26 cellular contexts compared by ENCODE assay signal in the genomic region with DNA sequence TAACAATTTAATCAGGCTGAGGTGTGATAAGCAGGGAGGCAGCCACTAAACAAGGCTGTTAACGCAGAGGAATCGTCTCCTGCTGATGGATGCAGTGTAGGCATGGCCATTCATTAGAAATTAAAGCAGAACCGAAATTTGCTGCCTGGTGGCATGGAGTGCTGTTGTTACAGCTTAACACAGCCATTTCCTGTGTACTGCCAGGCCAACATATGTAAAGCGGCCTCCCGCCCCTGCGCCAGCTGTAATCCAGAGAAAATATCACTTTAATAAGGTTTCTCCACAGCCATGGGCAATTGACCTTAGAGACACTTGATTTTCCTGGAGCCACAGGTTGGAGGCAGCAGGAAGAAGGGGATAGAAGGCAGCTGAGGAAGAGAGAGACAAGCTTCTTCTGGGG.
DNase-seq lines count a peak whose midpoint lies in the region; ATAC-seq, FAIRE-seq and TF ChIP-seq lines count a peak whose summit lies in the region.
"Had no signal": no experiment of that assay in that cellular context is flagged by ENCODE, and none has a peak within 500 bp of the region (broad histone marks: within the 10 kb centered on the region; RNA-seq: fewer than 3 reads in every experiment).

No MANE protein-coding gene starts in this region.

- H3K4me1 ChIP-seq in left ventricle myocardium inferior = peaks cover 10% of the 10 kb centered on the region
- H3K4me1 ChIP-seq in HepG2 (ENCODE audit: insufficient read depth, low read length) = no peaks in the 10 kb centered on the region
- H3K4me1 ChIP-seq in HAP-1 = no peaks in the 10 kb centered on the region
- H3K4me1 ChIP-seq: Peyer's patch, prostate gland, stomach, tibial nerve had no signal

- H3K36me3 ChIP-seq in left ventricle myocardium inferior (no peaks in the 10 kb centered on the region), HepG2 (replicated peaks in 1 of 2; ENCODE audit: control insufficient read depth in 1 of 2, insufficient read depth in 2 of 2, low read length in 2 of 2) (no peaks in the 10 kb centered on the region), HAP-1 (replicated peaks) (no peaks in the 10 kb centered on the region)
- H3K36me3 ChIP-seq: cardiac muscle cell, Peyer's patch, prostate gland, stomach, tibial nerve had no signal

- TF ChIP-seq CTCF in left ventricle myocardium inferior (IDR thresholded peaks at IDR 0.05; ENCODE audit: borderline replicate concordance) (no peak), HepG2 (CRISPR knock-in tag; IDR thresholded peaks at IDR 0.05) (no peak)

- no peak overlapping the region for H2AFZ ChIP-seq in HepG2 (ENCODE audit: low read length)

- BruUV-seq in HepG2 (replicated peaks; lab: Mats Ljungman, UMichigan) = no TSS peak

- in situ Hi-C loops in HepG2 (cut with HindIII; ENCODE audit: extremely low pct_ligation_motif_present, low pct_unique_long_range_greater_than_20kb) (no loop called here), HAP-1 (cut with MboI; ENCODE audit: low sequenced_read_pairs) (no loop called here)

- TF ChIP-seq RAD21 in HepG2 (CRISPR knock-in tag; IDR thresholded peaks at IDR 0.05) = no peak

- no peak overlapping the region for H3K9ac ChIP-seq in HepG2 (ENCODE audit: insufficient read depth, low read depth, low read length)

- WGBS in HepG2 (ENCODE audit: low lambda C conversion rate) = 27% methylated on average over 6 of the region's 6 CpGs

- no peak for TF ChIP-seq POLR2A in HepG2 (IDR thresholded peaks at IDR 0.05; ENCODE audit: insufficient read depth in 1 of 2, low read depth in 2 of 2, low read length in 2 of 2)

- intact Hi-C loops in left ventricle myocardium superior (cut with micrococcal nuclease) = no loop called here
- intact Hi-C loops in left ventricle myocardium inferior (cut with micrococcal nuclease) = no loop called here
- intact Hi-C loops in HepG2 (cut with micrococcal nuclease; ENCODE audit: unreplicated experiment) = no loop called here

- H3K27me3 ChIP-seq in left ventricle myocardium inferior (ENCODE audit: low read depth) (peaks cover 5% of the 10 kb centered on the region), HepG2 (ENCODE audit: control insufficient read depth in 1 of 2, insufficient read depth in 2 of 2, low read length in 2 of 2) (no peaks in the 10 kb centered on the region; a peak in 1 of 5 replicates), HAP-1 (ENCODE audit: low read depth) (0 out of 2 replicates have a peak, but pooled peaks cover 2% of the 10 kb centered on the region)
- H3K27me3 ChIP-seq: cardiac muscle cell, Peyer's patch, tibial nerve had no signal

- CTCF ChIA-PET in HepG2 (lab: Yijun Ruan, JAX; ENCODE audit: low intra/inter-chr PET ratio, low total read pairs) = no interaction called here

- H3K79me2 ChIP-seq in HepG2 (ENCODE audit: insufficient read depth, low read length) = no peaks in the 10 kb centered on the region

- no peaks in the 10 kb centered on the region for H4K20me1 ChIP-seq in HepG2 (ENCODE audit: insufficient read depth, low read length)

- FAIRE-seq in HepG2 (lab: Jason Lieb, UNC) = no peak

- ATAC-seq in left ventricle myocardium superior = peak; percentile 40
- ATAC-seq in HG03469 (IDR thresholded peaks at IDR 0.05; ENCODE audit: unreplicated experiment) = peak; percentile 79
- ATAC-seq in HepG2 = no peak
- ATAC-seq in HG02852 (IDR thresholded peaks at IDR 0.05; ENCODE audit: unreplicated experiment) = no peak
- ATAC-seq in HG02938 (IDR thresholded peaks at IDR 0.05; ENCODE audit: unreplicated experiment) = no peak

- POLR2A ChIA-PET in HepG2 (lab: Yijun Ruan, JAX) = no interaction called here

- no peak overlapping the region for H3K4me3 ChIP-seq in left ventricle myocardium inferior
- no peak overlapping the region for H3K4me3 ChIP-seq in HepG2 (replicated peaks in 1 of 3; ENCODE audit: insufficient read depth in 1 of 3, low read depth in 2 of 3, low read length in 3 of 3)
- no peak overlapping the region for H3K4me3 ChIP-seq in HAP-1
- H3K4me3 ChIP-seq: cardiac muscle cell, Peyer's patch, prostate gland, stomach, tibial nerve had no signal

- DNase-seq in left ventricle myocardium superior (no peak), left ventricle myocardium inferior (no peak), dermis microvascular lymphatic vessel endothelial cell (ENCODE audit: low read depth in 2 of 2) (peak; percentile 25 to 60), HepG2 (ENCODE audit: low spot score) (no peak), HAP-1 (ENCODE audit: low spot score in 2 of 2) (no peak)
- DNase-seq: 8988T; activated CD4-positive, alpha-beta memory T cell treated with anti-CD3 and anti-CD28 coated beads for 36 hours; aorta; DMS153; Kasumi-1; kidney glomerular epithelial cell; mammary epithelial cell; NCI-H1048; NCI-H1930; NCI-H345; NCI-H82; stimulated activated CD4-positive, alpha-beta T cell treated with anti-CD3 and anti-CD28 coated beads, Interleukin-15, amount 100 ng/mL, for 24 hours; stomach had no signal

- H3K9me3 ChIP-seq in left ventricle myocardium inferior (replicated peaks) (no peaks in the 10 kb centered on the region), HepG2 (ENCODE audit: low read length) (no peaks in the 10 kb centered on the region), HAP-1 (no peaks in the 10 kb centered on the region)
- H3K9me3 ChIP-seq: Peyer's patch, prostate gland, stomach, tibial nerve had no signal

- H3K4me2 ChIP-seq in HepG2 (ENCODE audit: low read depth, low read length) = no peak overlapping the region

- H3K27ac ChIP-seq in left ventricle myocardium inferior (replicated peaks) = no peak overlapping the region
- H3K27ac ChIP-seq in HepG2 (ENCODE audit: extremely low read length, insufficient read depth, low read length) = no peak overlapping the region
- H3K27ac ChIP-seq: cardiac muscle cell, HL-60, Peyer's patch, prostate gland, stomach, tibial nerve had no signal

- TF ChIP-seq EP300 in HepG2 (IDR thresholded peaks at IDR 0.05; ENCODE audit: low read depth in 2 of 2, low read length in 2 of 2) (no peak), HepG2 (CRISPR knock-in tag; IDR thresholded peaks at IDR 0.05; ENCODE audit: borderline replicate concordance) (no peak)

TF ChIP-seq in HepG2, 621 proteins besides CTCF, POLR2A, EP300 and RAD21 (continues in another document):
- TF ChIP-seq KLF11 (CRISPR knock-in tag; IDR thresholded peaks at IDR 0.05) (no peak), RFXANK (CRISPR knock-in tag; IDR thresholded peaks at IDR 0.05) (no peak), SRSF9 (IDR thresholded peaks at IDR 0.05; ENCODE audit: borderline replicate concordance, insufficient read depth, low read depth, low read length, poor library complexity, severe bottlenecking) (no peak), ZKSCAN1 (IDR thresholded peaks at IDR 0.05; ENCODE audit: low read length) (no peak), STAT5B (CRISPR knock-in tag; IDR thresholded peaks at IDR 0.05) (no peak), ZNF879 (CRISPR knock-in tag; IDR thresholded peaks at IDR 0.05) (no peak), PHF5A (CRISPR knock-in tag; IDR thresholded peaks at IDR 0.05; ENCODE audit: low read depth, unreplicated experiment) (no peak), PPARG (CRISPR knock-in tag; conservative IDR thresholded peaks at IDR 0.05) (no peak)
- TF ChIP-seq, protein P1, sequence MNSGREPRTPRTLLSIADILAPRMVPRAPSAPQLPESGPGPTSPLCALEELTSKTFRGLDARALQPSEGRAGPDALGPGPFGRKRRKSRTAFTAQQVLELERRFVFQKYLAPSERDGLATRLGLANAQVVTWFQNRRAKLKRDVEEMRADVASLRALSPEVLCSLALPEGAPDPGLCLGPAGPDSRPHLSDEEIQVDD (CRISPR knock-in tag; IDR thresholded peaks at IDR 0.05; ENCODE audit: borderline replicate concordance) = no peak
- TF ChIP-seq, protein P2, sequence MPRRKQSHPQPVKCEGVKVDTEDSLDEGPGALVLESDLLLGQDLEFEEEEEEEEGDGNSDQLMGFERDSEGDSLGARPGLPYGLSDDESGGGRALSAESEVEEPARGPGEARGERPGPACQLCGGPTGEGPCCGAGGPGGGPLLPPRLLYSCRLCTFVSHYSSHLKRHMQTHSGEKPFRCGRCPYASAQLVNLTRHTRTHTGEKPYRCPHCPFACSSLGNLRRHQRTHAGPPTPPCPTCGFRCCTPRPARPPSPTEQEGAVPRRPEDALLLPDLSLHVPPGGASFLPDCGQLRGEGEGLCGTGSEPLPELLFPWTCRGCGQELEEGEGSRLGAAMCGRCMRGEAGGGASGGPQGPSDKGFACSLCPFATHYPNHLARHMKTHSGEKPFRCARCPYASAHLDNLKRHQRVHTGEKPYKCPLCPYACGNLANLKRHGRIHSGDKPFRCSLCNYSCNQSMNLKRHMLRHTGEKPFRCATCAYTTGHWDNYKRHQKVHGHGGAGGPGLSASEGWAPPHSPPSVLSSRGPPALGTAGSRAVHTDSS (CRISPR knock-in tag; conservative IDR thresholded peaks at IDR 0.05) = no peak
- TF ChIP-seq, protein P3, sequence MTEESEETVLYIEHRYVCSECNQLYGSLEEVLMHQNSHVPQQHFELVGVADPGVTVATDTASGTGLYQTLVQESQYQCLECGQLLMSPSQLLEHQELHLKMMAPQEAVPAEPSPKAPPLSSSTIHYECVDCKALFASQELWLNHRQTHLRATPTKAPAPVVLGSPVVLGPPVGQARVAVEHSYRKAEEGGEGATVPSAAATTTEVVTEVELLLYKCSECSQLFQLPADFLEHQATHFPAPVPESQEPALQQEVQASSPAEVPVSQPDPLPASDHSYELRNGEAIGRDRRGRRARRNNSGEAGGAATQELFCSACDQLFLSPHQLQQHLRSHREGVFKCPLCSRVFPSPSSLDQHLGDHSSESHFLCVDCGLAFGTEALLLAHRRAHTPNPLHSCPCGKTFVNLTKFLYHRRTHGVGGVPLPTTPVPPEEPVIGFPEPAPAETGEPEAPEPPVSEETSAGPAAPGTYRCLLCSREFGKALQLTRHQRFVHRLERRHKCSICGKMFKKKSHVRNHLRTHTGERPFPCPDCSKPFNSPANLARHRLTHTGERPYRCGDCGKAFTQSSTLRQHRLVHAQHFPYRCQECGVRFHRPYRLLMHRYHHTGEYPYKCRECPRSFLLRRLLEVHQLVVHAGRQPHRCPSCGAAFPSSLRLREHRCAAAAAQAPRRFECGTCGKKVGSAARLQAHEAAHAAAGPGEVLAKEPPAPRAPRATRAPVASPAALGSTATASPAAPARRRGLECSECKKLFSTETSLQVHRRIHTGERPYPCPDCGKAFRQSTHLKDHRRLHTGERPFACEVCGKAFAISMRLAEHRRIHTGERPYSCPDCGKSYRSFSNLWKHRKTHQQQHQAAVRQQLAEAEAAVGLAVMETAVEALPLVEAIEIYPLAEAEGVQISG (CRISPR knock-in tag; IDR thresholded peaks at IDR 0.05) = no peak

Comparison
In these comparisons a context has a peak if more than half of its experiments do, and no peak if none do; other contexts are left out.
1. ATAC-seq: peak in left ventricle myocardium superior (single experiment) and HG03469 (single experiment); none in HepG2 (single experiment), HG02852 (single experiment) and HG02938 (single experiment).
2. DNase-seq: peak in dermis microvascular lymphatic vessel endothelial cell (2 of 2); none in left ventricle myocardium superior (single experiment), left ventricle myocardium inferior (single experiment), HepG2 (single experiment) and HAP-1 (0 of 2).